Comparison of ENCODE assay signal across 8 cellular contexts in the genomic region with DNA sequence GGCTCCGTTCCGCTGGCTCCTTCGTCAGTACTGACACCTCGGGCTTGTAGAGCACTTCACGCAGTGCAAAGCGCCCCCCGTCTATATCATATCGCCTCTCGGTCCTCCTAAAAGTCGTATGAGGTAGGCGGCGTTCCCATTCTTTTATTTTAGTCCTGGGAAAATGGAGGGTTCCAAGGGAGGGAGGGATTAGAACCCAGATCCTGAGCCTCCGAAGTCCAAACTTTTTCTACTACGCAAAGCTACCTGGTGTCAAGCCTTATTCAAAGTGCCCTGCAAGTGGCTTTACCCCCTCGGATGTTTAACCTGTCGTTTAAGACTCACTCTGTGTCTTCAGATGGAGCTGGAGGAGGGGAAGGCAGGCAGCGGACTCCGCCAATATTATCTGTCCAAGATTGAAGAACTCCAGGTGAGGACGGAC. TPM values are rescaled to one million over a fixed set of nuclear protein-coding genes. Genes with fewer than 3 reads are reported as not detected.
DNase-seq lines count a peak whose midpoint lies in the region; ATAC-seq and TF ChIP-seq lines count a peak whose summit lies in the region.

No MANE protein-coding gene starts in this region.

- TF ChIP-seq CTCF in 22Rv1 (IDR thresholded peaks at IDR 0.05), result peak; percentile 30
- TF ChIP-seq CTCF in breast epithelium (IDR thresholded peaks at IDR 0.05), result no peak
- TF ChIP-seq CTCF in mucosa of descending colon (IDR thresholded peaks at IDR 0.05), result no peak

- peaks cover 6% of the 10 kb centered on the region; the same call in 1 of the 2 replicates for H3K4me1 ChIP-seq in HUES64 (ENCODE audit: insufficient read depth, low read length)
- H3K4me1 ChIP-seq in breast epithelium, result peaks cover 4 to 22% of the 10 kb centered on the region in 2 donors
- peaks cover 16% of the 10 kb centered on the region for H3K4me1 ChIP-seq in mucosa of descending colon (ENCODE audit: low read depth)

- H3K36me3 ChIP-seq in HUES64 (ENCODE audit: insufficient read depth, low read length) (peaks cover 77% of the 10 kb centered on the region), breast epithelium (no peaks in the 10 kb centered on the region), mucosa of descending colon (ENCODE audit: low read depth) (peaks cover 17% of the 10 kb centered on the region)

- intact Hi-C loops in breast epithelium (cut with DNase I; ENCODE audit: low total_unique reads), result no loop called here
- intact Hi-C loops in mucosa of descending colon (cut with DNase I, micrococcal nuclease), result loop anchor here in 1 of 2 donors (10.0 kb wide), 1 partner anchor 53 kb away; the partner anchor contains the start of genes CCDC47 and DDX42

- H3K9me3 ChIP-seq in HUES64 (ENCODE audit: insufficient read depth, low read depth, low read length) (no peaks in the 10 kb centered on the region), breast epithelium (no peaks in the 10 kb centered on the region), mucosa of descending colon (no peaks in the 10 kb centered on the region)

- peak overlapping the region; percentile 96 for H3K9ac ChIP-seq in HUES64 (ENCODE audit: low read depth, low read length)

- no peak for TF ChIP-seq POLR2A in breast epithelium (IDR thresholded peaks at IDR 0.05)

- WGBS in HUES64, result 3% methylated on average over 19 of the region's 19 CpGs

- H3K4me3 ChIP-seq in HUES64 (ENCODE audit: low read length) (peak overlapping the region; percentile 95), breast epithelium (peak overlapping the region; percentile 65 to 96 (median 76)), mucosa of descending colon (peak overlapping the region; percentile 65)

- DNase-seq in breast epithelium (ENCODE audit: low spot score in 2 of 2), result no peak
- no peak for DNase-seq in mucosa of descending colon
- DNase-seq in T-helper 9 cell, result no peak
- DNase-seq in dermis blood vessel endothelial cell, result no peak
- no peak for DNase-seq in NK-92 (lab: John Stamatoyannopoulos, UW; ENCODE audit: unreplicated experiment)
- no peak for DNase-seq in hippocampal formation (lab: John Stamatoyannopoulos, UW)

- ATAC-seq in mucosa of descending colon, result no peak

- H3K27me3 ChIP-seq in HUES64 (ENCODE audit: insufficient read depth, low read length), result no peaks in the 10 kb centered on the region
- H3K27me3 ChIP-seq in breast epithelium, result no peaks in the 10 kb centered on the region

- H3K27ac ChIP-seq in 22Rv1 (peak overlapping the region; percentile 89), HUES64 (ENCODE audit: low read depth, low read length) (peak overlapping the region; percentile 96), breast epithelium (peak overlapping the region; percentile 92 to 95)

RNA-seq across cellular contexts. Expression of gene FTSJ3, which starts 0.3 kb away (rescaled TPM):
- polyA plus RNA-seq in HUES64 (2013, experiment 1 of 2), result 41.7 TPM
- polyA plus RNA-seq in HUES64 (2013, experiment 2 of 2), result 33.7 TPM
- total RNA-seq in breast epithelium (10 to 100 TPM; 55.4 to 78.7 (median 59.1) TPM), mucosa of descending colon (10 to 100 TPM; 26.9 to 48.2 (median 29.4) TPM), dermis blood vessel endothelial cell (73.3 and 78.8 TPM in 2 replicates)

RNA-seq across cellular contexts. Expression of gene PSMC5, which starts 0.6 kb away (rescaled TPM):
- 163 TPM for polyA plus RNA-seq in HUES64 (2013, experiment 1 of 2)
- 146 TPM for polyA plus RNA-seq in HUES64 (2013, experiment 2 of 2)
- total RNA-seq in breast epithelium, result 100 to 1,000 TPM in 2 of 3 donors, 10 to 100 TPM in 1; 98.3 to 110 (median 104) TPM
- total RNA-seq in mucosa of descending colon, result 100 to 1,000 TPM in 1 of 3 donors, 10 to 100 TPM in 2; 73.3 to 151 (median 96.4) TPM
- 46.6 and 92.0 TPM in 2 replicates for total RNA-seq in dermis blood vessel endothelial cell

RNA-seq across cellular contexts. Expression of gene SMARCD2, which starts 14.7 kb away (rescaled TPM):
- 48.4 TPM for polyA plus RNA-seq in HUES64 (2013, experiment 1 of 2)
- polyA plus RNA-seq in HUES64 (2013, experiment 2 of 2), result 49.7 TPM
- total RNA-seq in breast epithelium (100 to 1,000 TPM; 142 to 210 (median 192) TPM), mucosa of descending colon (10 to 100 TPM; 76.6 to 82.1 (median 80.4) TPM), dermis blood vessel endothelial cell (78.8 and 97.8 TPM in 2 replicates)

RNA-seq across cellular contexts. Expression of gene CSH2, which starts 45.7 kb away (rescaled TPM):
- polyA plus RNA-seq in HUES64 (2013, experiment 1 of 2), result not detected
- not detected for polyA plus RNA-seq in HUES64 (2013, experiment 2 of 2)
- total RNA-seq in breast epithelium (not detected), mucosa of descending colon (not detected), dermis blood vessel endothelial cell (not detected in 2 replicates)

RNA-seq across cellular contexts. Expression of gene DDX42, which starts 53.8 kb away (rescaled TPM):
- 91.4 TPM for polyA plus RNA-seq in HUES64 (2013, experiment 1 of 2)
- 80.9 TPM for polyA plus RNA-seq in HUES64 (2013, experiment 2 of 2)
- 100 to 1,000 TPM; 131 to 139 (median 139) TPM for total RNA-seq in breast epithelium
- total RNA-seq in mucosa of descending colon, result 100 to 1,000 TPM in 1 of 3 donors, 10 to 100 TPM in 2; 86.1 to 137 (median 89.9) TPM
- total RNA-seq in dermis blood vessel endothelial cell, result 71.6 and 81.5 TPM in 2 replicates
